ENCODE assay signal across 23 cellular contexts in genomic region chr12:39239484-39240143, GRCh38.
DNase-seq lines count a peak whose midpoint lies in the region; ATAC-seq, FAIRE-seq and TF ChIP-seq lines count a peak whose summit lies in the region.
"Had no signal": no experiment of that assay in that cellular context is flagged by ENCODE, and none has a peak within 500 bp of the region (broad histone marks: within the 10 kb centered on the region; RNA-seq: fewer than 3 reads in every experiment).

No MANE protein-coding gene starts in this region.

- no peak overlapping the region for H3K23ac ChIP-seq in neuronal stem cell (ENCODE audit: low read depth, low read length, poor library complexity)

- peaks cover 13% of the 10 kb centered on the region for H3K4me1 ChIP-seq in neural progenitor cell
- H3K4me1 ChIP-seq in neuronal stem cell (ENCODE audit: control insufficient read depth in 2 of 2, insufficient read depth in 1 of 2, low read depth in 1 of 2, low read length in 2 of 2), result peaks cover 0 to 3% of the 10 kb centered on the region in 2 donors
- H3K4me1 ChIP-seq: BE2C, heart right ventricle had no signal

- H4K91ac ChIP-seq in neuronal stem cell (ENCODE audit: low read depth, low read length, poor library complexity), result no peak overlapping the region

- no peak for FAIRE-seq in D721Med (lab: Jason Lieb, UNC)

- no peaks in the 10 kb centered on the region for H3K27me3 Mint-ChIP-seq in neural progenitor cell (ENCODE audit: insufficient read depth, low read depth)
- H3K27me3 Mint-ChIP-seq: activated CD4-positive, alpha-beta T cell treated with anti-CD3 and anti-CD28 coated beads, Interleukin-2, amount 10 ng/mL, durations not matched to agents 7 days and 5 days had no signal

- no peak overlapping the region for H3K14ac ChIP-seq in neuronal stem cell (ENCODE audit: low read length)

- ATAC-seq in esophagus mucosa (no peak), GM21528 (IDR thresholded peaks at IDR 0.05; ENCODE audit: low FRiP score, unreplicated experiment) (no peak)
- ATAC-seq: activated CD8-positive, alpha-beta memory T cell treated with anti-CD3 and anti-CD28 coated beads, Interleukin-2, amount 10 ng/mL, durations not matched to agents 7 days and 5 days; heart right ventricle had no signal

- H4K20me1 ChIP-seq in neural progenitor cell (ENCODE audit: low read depth), result no peaks in the 10 kb centered on the region

- H3K4me3 Mint-ChIP-seq in neural progenitor cell, result no peak overlapping the region
- H3K4me3 Mint-ChIP-seq: activated CD4-positive, alpha-beta T cell treated with anti-CD3 and anti-CD28 coated beads, Interleukin-2, amount 10 ng/mL, durations not matched to agents 7 days and 5 days; activated CD8-positive, alpha-beta memory T cell treated with anti-CD3 and anti-CD28 coated beads, Interleukin-2, amount 10 ng/mL, durations not matched to agents 7 days and 5 days; activated naive CD8-positive, alpha-beta T cell; endodermal cell had no signal

- H3K4me2 ChIP-seq in neural progenitor cell (no peak overlapping the region), neuronal stem cell (ENCODE audit: insufficient read depth, low read length, poor library complexity, severe bottlenecking) (no peak overlapping the region)

- no peak overlapping the region for H2BK15ac ChIP-seq in neuronal stem cell (ENCODE audit: low read length)

- no peak overlapping the region for H3K18ac ChIP-seq in neuronal stem cell (ENCODE audit: low read length)

- H3K4ac ChIP-seq in neuronal stem cell (ENCODE audit: low read length), result no peak overlapping the region

- DNase-seq in Caki2 (ENCODE audit: low read depth) (peak; percentile 7), astrocyte of the hippocampus (ENCODE audit: low read depth, low spot score) (peak; percentile 65), foreskin melanocyte (peak; percentile 90), neural progenitor cell (ENCODE audit: low spot score) (peak; percentile 2), neuronal stem cell (ENCODE audit: low spot score) (no peak), D721Med (ENCODE audit: insufficient read length, low spot score) (no peak)
- DNase-seq: activated CD4-positive, alpha-beta T cell treated with anti-CD3 and anti-CD28 coated beads, Interleukin-2, amount 10 ng/mL, durations not matched to agents 7 days and 5 days; activated CD8-positive, alpha-beta memory T cell treated with anti-CD3 and anti-CD28 coated beads, Interleukin-2, amount 10 ng/mL, durations not matched to agents 7 days and 5 days; BE2C; COR-L47; endodermal cell; heart right ventricle; Karpas-422; NCI-H187; NCI-H226; NCI-H82; occipital lobe; sigmoid colon; T-helper 2 cell had no signal

- H3K36me3 ChIP-seq in neural progenitor cell (no peaks in the 10 kb centered on the region), neuronal stem cell (replicated peaks in 1 of 2; ENCODE audit: control insufficient read depth in 2 of 2, insufficient read depth in 2 of 2, low read length in 2 of 2) (no peaks in the 10 kb centered on the region)
- H3K36me3 ChIP-seq: BE2C, heart right ventricle, sigmoid colon had no signal

- H3K27ac Mint-ChIP-seq in neural progenitor cell, result no peak overlapping the region
- H3K27ac Mint-ChIP-seq: activated CD4-positive, alpha-beta T cell treated with anti-CD3 and anti-CD28 coated beads, Interleukin-2, amount 10 ng/mL, durations not matched to agents 7 days and 5 days; activated CD8-positive, alpha-beta memory T cell treated with anti-CD3 and anti-CD28 coated beads, Interleukin-2, amount 10 ng/mL, durations not matched to agents 7 days and 5 days; activated naive CD8-positive, alpha-beta T cell; endodermal cell had no signal

- H3K4me3 ChIP-seq in neural progenitor cell (no peak overlapping the region), neuronal stem cell (ENCODE audit: low read length in 2 of 2) (no peak overlapping the region)
- H3K4me3 ChIP-seq: heart right ventricle, sigmoid colon had no signal

- no peak overlapping the region for H2BK120ac ChIP-seq in neuronal stem cell (ENCODE audit: low read depth, low read length)

- H3K9ac ChIP-seq in neural progenitor cell (no peak overlapping the region), neuronal stem cell (ENCODE audit: low read depth, low read length, poor library complexity) (no peak overlapping the region)

- no peaks in the 10 kb centered on the region for H3K36me3 Mint-ChIP-seq in neural progenitor cell
- H3K36me3 Mint-ChIP-seq: activated CD8-positive, alpha-beta memory T cell treated with anti-CD3 and anti-CD28 coated beads, Interleukin-2, amount 10 ng/mL, durations not matched to agents 7 days and 5 days; activated naive CD8-positive, alpha-beta T cell had no signal

- no peaks in the 10 kb centered on the region for H3K27me3 ChIP-seq in neural progenitor cell
- no peaks in the 10 kb centered on the region for H3K27me3 ChIP-seq in neuronal stem cell (ENCODE audit: control insufficient read depth in 3 of 3, insufficient read depth in 3 of 3, low read depth in 1 of 3, low read length in 3 of 3)
- H3K27me3 ChIP-seq: BE2C, heart right ventricle, sigmoid colon had no signal

- in situ Hi-C loops in Caki2 (cut with HindIII; ENCODE audit: low pct_unique_long_range_greater_than_20kb, low sequenced_read_pairs), result no loop called here

- no peaks in the 10 kb centered on the region for H3F3A ChIP-seq in neural progenitor cell (ENCODE audit: low read depth)

- no peaks in the 10 kb centered on the region for H3K9me3 ChIP-seq in neural progenitor cell (ENCODE audit: low read depth)
- no peaks in the 10 kb centered on the region for H3K9me3 ChIP-seq in neuronal stem cell (replicated peaks in 1 of 2; ENCODE audit: control insufficient read depth in 2 of 2, insufficient read depth in 1 of 2, low read depth in 1 of 2, low read length in 2 of 2)
- H3K9me3 ChIP-seq: BE2C, heart right ventricle, sigmoid colon had no signal

- no peak overlapping the region for H2BK12ac ChIP-seq in neuronal stem cell (ENCODE audit: low read length)

- H2AFZ ChIP-seq in neural progenitor cell (replicated peaks), result peak overlapping the region; percentile 89
- no peak overlapping the region for H2AFZ ChIP-seq in neuronal stem cell (ENCODE audit: low read length)

- H2AK5ac ChIP-seq in neuronal stem cell (ENCODE audit: low read depth, low read length), result no peak overlapping the region

- H4K8ac ChIP-seq in neuronal stem cell (ENCODE audit: low read depth, low read length), result no peak overlapping the region

- no peaks in the 10 kb centered on the region for H3K9me3 Mint-ChIP-seq in neural progenitor cell
- H3K9me3 Mint-ChIP-seq: activated CD4-positive, alpha-beta T cell treated with anti-CD3 and anti-CD28 coated beads, Interleukin-2, amount 10 ng/mL, durations not matched to agents 7 days and 5 days; endodermal cell had no signal

- H2BK5ac ChIP-seq in neuronal stem cell (ENCODE audit: low read length), result no peak overlapping the region

- H3K27ac ChIP-seq in neural progenitor cell (no peak overlapping the region), neuronal stem cell (replicated peaks; ENCODE audit: low read length) (no peak overlapping the region)
- H3K27ac ChIP-seq: heart right ventricle, sigmoid colon, VCaP had no signal

- TF ChIP-seq CTCF in neural progenitor cell (IDR thresholded peaks at IDR 0.05) (no peak), D721Med (IDR thresholded peaks at IDR 0.05; ENCODE audit: insufficient read depth, missing control alignments) (no peak)

- H3K4me1 Mint-ChIP-seq in neural progenitor cell, result peaks cover 3% of the 10 kb centered on the region
- H3K4me1 Mint-ChIP-seq: activated CD4-positive, alpha-beta T cell treated with anti-CD3 and anti-CD28 coated beads, Interleukin-2, amount 10 ng/mL, durations not matched to agents 7 days and 5 days; activated CD8-positive, alpha-beta memory T cell treated with anti-CD3 and anti-CD28 coated beads, Interleukin-2, amount 10 ng/mL, durations not matched to agents 7 days and 5 days had no signal

- H3K79me2 ChIP-seq in neural progenitor cell (ENCODE audit: low read depth), result no peaks in the 10 kb centered on the region

- WGBS in neuronal stem cell (ENCODE audit: extremely low coverage in 2 of 2, insufficient read length in 2 of 2, insufficient replicate concordance in 1 of 2), 2 donors, result no CpG with 5 or more reads among the region's 3 CpGs

- no peaks in the 10 kb centered on the region for H3K79me1 ChIP-seq in neuronal stem cell (ENCODE audit: low read depth, low read length)

Comparison
In these comparisons a context has a peak if more than half of its experiments do, and no peak if none do; other contexts are left out.
1. DNase-seq: peak in Caki2 (single experiment), astrocyte of the hippocampus (single experiment), foreskin melanocyte (single experiment) and neural progenitor cell (single experiment); none in neuronal stem cell (single experiment) and D721Med (single experiment).